11 cellular contexts compared by ENCODE assay signal in the genomic region with DNA sequence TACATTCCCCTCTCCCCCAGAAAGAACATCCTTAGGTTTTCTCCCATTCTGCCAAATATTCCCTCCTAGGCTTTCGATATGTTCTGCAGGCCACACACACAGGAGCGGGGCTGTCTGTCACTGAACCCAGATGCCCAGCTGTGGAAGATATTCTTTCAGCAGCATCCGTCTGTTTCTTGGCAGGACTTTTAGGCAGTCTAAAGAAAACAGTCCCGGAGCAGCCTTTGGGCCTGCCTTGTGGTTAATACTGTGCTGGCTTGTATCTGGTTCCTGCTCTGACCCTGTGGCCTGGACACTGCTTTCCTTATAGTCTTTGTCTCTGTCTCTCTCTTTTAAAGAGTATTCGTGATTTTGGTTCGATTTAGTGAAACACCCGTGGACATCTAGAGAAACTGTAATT.
DNase-seq lines count a peak whose midpoint lies in the region; ATAC-seq and TF ChIP-seq lines count a peak whose summit lies in the region.
"Had no signal": no experiment of that assay in that cellular context is flagged by ENCODE, and none has a peak within 500 bp of the region (broad histone marks: within the 10 kb centered on the region; RNA-seq: fewer than 3 reads in every experiment).

No MANE protein-coding gene starts in this region.

- TF ChIP-seq CTCF in adrenal gland (IDR thresholded peaks at IDR 0.05): no peak
- TF ChIP-seq CTCF in heart right ventricle (IDR thresholded peaks at IDR 0.05): no peak

- H3K4me3 ChIP-seq in adrenal gland: no peak overlapping the region
- no peak overlapping the region for H3K4me3 ChIP-seq in heart right ventricle

- intact Hi-C loops in adrenal gland (cut with DNase I) (no loop called here), heart right ventricle (cut with DNase I) (no loop called here)
- intact Hi-C loops in activated naive CD4-positive, alpha-beta T cell treated with anti-CD3 and anti-CD28 coated beads for 36 hours (cut with micrococcal nuclease): no loop called here
- intact Hi-C loops in activated CD4-positive, alpha-beta T cell treated with anti-CD3 and anti-CD28 coated beads, Interleukin-2, amount 10 ng/mL, durations not matched to agents 24 days and 14 days (cut with micrococcal nuclease): no loop called here

- H3K4me1 Mint-ChIP-seq in activated naive CD4-positive, alpha-beta T cell treated with anti-CD3 and anti-CD28 coated beads for 36 hours (ENCODE audit: low read depth): peaks cover 9% of the 10 kb centered on the region
- H3K4me1 Mint-ChIP-seq in activated CD4-positive, alpha-beta T cell treated with anti-CD3 and anti-CD28 coated beads, Interleukin-2, amount 10 ng/mL, durations not matched to agents 24 days and 14 days: peaks cover 32% of the 10 kb centered on the region

- H3K36me3 Mint-ChIP-seq in activated naive CD4-positive, alpha-beta T cell treated with anti-CD3 and anti-CD28 coated beads for 36 hours (ENCODE audit: low read depth): no peaks in the 10 kb centered on the region
- H3K36me3 Mint-ChIP-seq in activated CD4-positive, alpha-beta T cell treated with anti-CD3 and anti-CD28 coated beads, Interleukin-2, amount 10 ng/mL, durations not matched to agents 24 days and 14 days (ENCODE audit: low read depth): peaks cover 35% of the 10 kb centered on the region

- H3K27ac ChIP-seq in adrenal gland (peak overlapping the region in 1 of 5 donors; percentile 36), heart right ventricle (peak overlapping the region in 4 of 10 donors; percentile 9 to 49 (median 24))

- ATAC-seq in heart right ventricle (peak in 7 of 8 donors; percentile 50 to 75 (median 70)), HG02588 (IDR thresholded peaks at IDR 0.05; ENCODE audit: unreplicated experiment) (no peak)

- WGBS in adrenal gland, 4 donors: 74 to 81% (median 78%) methylated on average over 7 of the region's 7 CpGs
- WGBS in heart right ventricle, 2 donors: 52 to 59% methylated on average over 7 of the region's 7 CpGs

- H3K27ac Mint-ChIP-seq in activated naive CD4-positive, alpha-beta T cell treated with anti-CD3 and anti-CD28 coated beads for 36 hours: no peak overlapping the region
- no peak overlapping the region for H3K27ac Mint-ChIP-seq in activated CD4-positive, alpha-beta T cell treated with anti-CD3 and anti-CD28 coated beads, Interleukin-2, amount 10 ng/mL, durations not matched to agents 24 days and 14 days

- H3K4me1 ChIP-seq in adrenal gland (replicated peaks in 1 of 2): no peaks in the 10 kb centered on the region
- peaks cover 0 to 15% (median 0%) of the 10 kb centered on the region in 9 donors for H3K4me1 ChIP-seq in heart right ventricle
- H3K4me1 ChIP-seq: BE2C had no signal

- H3K27me3 Mint-ChIP-seq in activated naive CD4-positive, alpha-beta T cell treated with anti-CD3 and anti-CD28 coated beads for 36 hours (ENCODE audit: low read depth): no peaks in the 10 kb centered on the region
- no peaks in the 10 kb centered on the region for H3K27me3 Mint-ChIP-seq in activated CD4-positive, alpha-beta T cell treated with anti-CD3 and anti-CD28 coated beads, Interleukin-2, amount 10 ng/mL, durations not matched to agents 24 days and 14 days

- DNase-seq in AG08395 (ENCODE audit: low spot score): peak; percentile 47
- DNase-seq in adrenal gland: peak in 4 of 7 donors; percentile 4 to 23 (median 18)
- peak in 1 of 2 donors; percentile 23 for DNase-seq in heart right ventricle
- DNase-seq in pons (ENCODE audit: low spot score): peak; percentile 69
- no peak for DNase-seq in NCI-H1417 (lab: John Stamatoyannopoulos, UW)
- no peak for DNase-seq in activated naive CD4-positive, alpha-beta T cell treated with anti-CD3 and anti-CD28 coated beads for 36 hours
- no peak for DNase-seq in activated CD4-positive, alpha-beta T cell treated with anti-CD3 and anti-CD28 coated beads, Interleukin-2, amount 10 ng/mL, durations not matched to agents 24 days and 14 days
- DNase-seq: BE2C; NCI-H226; stimulated activated CD4-positive, alpha-beta T cell treated with anti-CD3 and anti-CD28 coated beads, Interleukin-2, amount 100 ng/mL, for 48 hours had no signal

- CTCF ChIA-PET in activated naive CD4-positive, alpha-beta T cell treated with anti-CD3 and anti-CD28 coated beads for 36 hours (lab: Charles Lee): no interaction called here

- no peaks in the 10 kb centered on the region for H3K9me3 Mint-ChIP-seq in activated naive CD4-positive, alpha-beta T cell treated with anti-CD3 and anti-CD28 coated beads for 36 hours
- H3K9me3 Mint-ChIP-seq in activated CD4-positive, alpha-beta T cell treated with anti-CD3 and anti-CD28 coated beads, Interleukin-2, amount 10 ng/mL, durations not matched to agents 24 days and 14 days: no peaks in the 10 kb centered on the region

- H3K27me3 ChIP-seq in adrenal gland (no peaks in the 10 kb centered on the region), heart right ventricle (no peaks in the 10 kb centered on the region)

- H3K9me3 ChIP-seq in adrenal gland (replicated peaks in 1 of 3) (no peaks in the 10 kb centered on the region), heart right ventricle (no peaks in the 10 kb centered on the region)
- H3K9me3 ChIP-seq: BE2C had no signal

- H3K36me3 ChIP-seq in adrenal gland (replicated peaks in 1 of 2) (no peaks in the 10 kb centered on the region), heart right ventricle (no peaks in the 10 kb centered on the region)
- H3K36me3 ChIP-seq: BE2C had no signal

- TF ChIP-seq POLR2A in adrenal gland (IDR thresholded peaks at IDR 0.05): no peak

- no peak overlapping the region for H3K4me3 Mint-ChIP-seq in activated naive CD4-positive, alpha-beta T cell treated with anti-CD3 and anti-CD28 coated beads for 36 hours
- no peak overlapping the region for H3K4me3 Mint-ChIP-seq in activated CD4-positive, alpha-beta T cell treated with anti-CD3 and anti-CD28 coated beads, Interleukin-2, amount 10 ng/mL, durations not matched to agents 24 days and 14 days

Comparison
In these comparisons a context has a peak if more than half of its experiments do, and no peak if none do; other contexts are left out.
1. DNase-seq: peak in AG08395 (single experiment), adrenal gland (4 of 7) and pons (single experiment); none in NCI-H1417 (0 of 3), activated naive CD4-positive, alpha-beta T cell treated with anti-CD3 and anti-CD28 coated beads for 36 hours (single experiment) and activated CD4-positive, alpha-beta T cell treated with anti-CD3 and anti-CD28 coated beads, Interleukin-2, amount 10 ng/mL, durations not matched to agents 24 days and 14 days (single experiment).